ENCODE assay signal across 16 cellular contexts in the genomic region with DNA sequence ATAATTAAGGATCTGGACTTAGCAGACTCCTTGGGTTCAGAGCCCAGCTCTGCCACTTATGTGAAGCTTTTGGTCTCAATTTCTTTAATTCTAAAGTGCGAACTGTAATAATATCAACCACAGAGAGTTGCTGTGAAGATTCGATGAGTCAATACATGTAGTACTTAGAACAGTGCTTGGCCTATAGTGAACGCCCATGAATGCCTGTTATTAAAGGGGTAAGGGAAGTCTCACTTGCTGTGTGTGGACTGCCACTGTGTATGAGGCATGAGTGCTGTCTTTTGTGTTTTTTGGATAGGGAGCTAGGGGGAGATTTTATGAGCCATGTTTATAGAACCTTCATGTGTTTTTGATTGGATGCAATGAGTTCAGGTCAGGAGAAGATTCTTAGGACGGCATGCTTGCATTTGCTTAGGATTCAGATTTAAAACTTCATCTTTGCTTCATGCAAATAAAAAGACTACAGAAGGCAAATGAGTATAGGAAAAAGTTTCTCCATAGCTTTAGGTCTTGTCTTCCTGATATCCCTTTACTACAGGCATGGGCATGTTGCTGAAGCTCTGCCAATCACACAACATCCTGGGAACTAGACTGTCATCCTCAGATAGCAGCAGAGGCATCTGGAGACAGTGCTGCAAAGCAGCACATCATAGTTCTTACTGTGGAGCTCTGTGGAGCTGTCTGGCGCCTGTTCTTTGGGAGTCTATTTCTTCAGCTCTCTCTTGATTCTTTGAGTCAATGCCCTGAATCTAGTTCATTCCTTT.
"Had no signal": no experiment of that assay in that cellular context is flagged by ENCODE, and none has a peak within 500 bp of the region (broad histone marks: within the 10 kb centered on the region; RNA-seq: fewer than 3 reads in every experiment).

No MANE protein-coding gene starts in this region.

- H3K4me3 ChIP-seq: esophagus squamous epithelium, left lung, ovary, upper lobe of left lung had no signal

- ATAC-seq: activated CD8-positive, alpha-beta memory T cell treated with anti-CD3 and anti-CD28 coated beads, Interleukin-2, amount 10 ng/mL, durations not matched to agents 7 days and 5 days; T-helper 17 cell had no signal

- H3K4me1 Mint-ChIP-seq: activated CD8-positive, alpha-beta memory T cell treated with anti-CD3 and anti-CD28 coated beads, Interleukin-2, amount 10 ng/mL, durations not matched to agents 7 days and 5 days had no signal

- H3K27me3 Mint-ChIP-seq: activated CD8-positive, alpha-beta memory T cell treated with anti-CD3 and anti-CD28 coated beads, Interleukin-2, amount 10 ng/mL, durations not matched to agents 7 days and 5 days; activated naive CD8-positive, alpha-beta T cell had no signal

- H3K4me1 ChIP-seq: left lung, upper lobe of left lung had no signal

- H3K4me3 Mint-ChIP-seq: activated CD8-positive, alpha-beta memory T cell treated with anti-CD3 and anti-CD28 coated beads, Interleukin-2, amount 10 ng/mL, durations not matched to agents 7 days and 5 days; activated naive CD8-positive, alpha-beta T cell; endodermal cell; neural crest cell; T-helper 17 cell had no signal

- H3K27me3 ChIP-seq: brain microvascular endothelial cell, esophagus squamous epithelium, left lung, ovary, upper lobe of left lung had no signal

- H3K36me3 ChIP-seq: brain microvascular endothelial cell, esophagus squamous epithelium, left lung, ovary, upper lobe of left lung had no signal

- H3K9me3 Mint-ChIP-seq: endodermal cell had no signal

- H3K27ac Mint-ChIP-seq: activated CD8-positive, alpha-beta memory T cell treated with anti-CD3 and anti-CD28 coated beads, Interleukin-2, amount 10 ng/mL, durations not matched to agents 7 days and 5 days; activated naive CD8-positive, alpha-beta T cell; endodermal cell; T-helper 17 cell had no signal

- H3K9me3 ChIP-seq: esophagus squamous epithelium, left lung, ovary, upper lobe of left lung had no signal

- H3K27ac ChIP-seq: brain microvascular endothelial cell, left lung, ovary, upper lobe of left lung had no signal

- DNase-seq: activated CD4-positive, CD25-positive, alpha-beta regulatory T cell; activated CD8-positive, alpha-beta memory T cell treated with anti-CD3 and anti-CD28 coated beads, Interleukin-2, amount 10 ng/mL, durations not matched to agents 7 days and 5 days; activated gamma-delta T cell; activated T-cell treated with anti-CD3 and anti-CD28 coated beads, Interleukin-2, amount 50 U/mL, for 48 hours; amygdala; endodermal cell; esophagus squamous epithelium; left lung; ovary; stimulated activated CD4-positive, alpha-beta T cell treated with anti-CD3 and anti-CD28 coated beads, Interleukin-12 subunit alpha, Interleukin-12 subunit beta, amount 100 ng/mL, for 4 hours; stimulated activated naive CD4-positive, alpha-beta T cell treated with Interleukin-2 at 50 U/mL for 16 hours; T-helper 17 cell; upper lobe of left lung had no signal

- H3K36me3 Mint-ChIP-seq: activated CD8-positive, alpha-beta memory T cell treated with anti-CD3 and anti-CD28 coated beads, Interleukin-2, amount 10 ng/mL, durations not matched to agents 7 days and 5 days; activated naive CD8-positive, alpha-beta T cell had no signal
